1 cellular context compared by ENCODE assay signal in the genomic region with DNA sequence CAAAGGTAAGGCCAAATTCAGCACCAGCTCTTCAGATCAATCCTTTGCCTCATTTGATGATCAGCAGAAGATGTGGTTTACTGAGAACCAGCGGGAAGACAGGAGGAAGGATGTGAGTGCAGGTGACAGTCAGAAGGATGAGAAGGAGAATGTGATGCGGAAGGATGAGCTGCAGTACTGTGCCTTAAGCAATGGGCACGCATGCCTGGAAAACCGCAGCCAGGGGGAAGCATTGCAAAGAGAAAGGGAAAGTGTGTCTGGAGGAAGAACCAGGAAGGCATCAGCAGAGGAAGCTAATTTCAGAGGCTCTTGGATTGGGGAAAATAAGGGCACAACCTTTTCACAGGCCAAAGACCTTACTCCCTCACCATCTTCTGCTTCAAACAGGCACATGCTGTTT.
TF ChIP-seq lines count a peak whose summit lies in the region.

No MANE protein-coding gene starts in this region.

TF ChIP-seq in GM23338, 12 proteins besides CTCF, POLR2A, EP300 and RAD21 (continued from another document):
- TF ChIP-seq, protein P1, sequence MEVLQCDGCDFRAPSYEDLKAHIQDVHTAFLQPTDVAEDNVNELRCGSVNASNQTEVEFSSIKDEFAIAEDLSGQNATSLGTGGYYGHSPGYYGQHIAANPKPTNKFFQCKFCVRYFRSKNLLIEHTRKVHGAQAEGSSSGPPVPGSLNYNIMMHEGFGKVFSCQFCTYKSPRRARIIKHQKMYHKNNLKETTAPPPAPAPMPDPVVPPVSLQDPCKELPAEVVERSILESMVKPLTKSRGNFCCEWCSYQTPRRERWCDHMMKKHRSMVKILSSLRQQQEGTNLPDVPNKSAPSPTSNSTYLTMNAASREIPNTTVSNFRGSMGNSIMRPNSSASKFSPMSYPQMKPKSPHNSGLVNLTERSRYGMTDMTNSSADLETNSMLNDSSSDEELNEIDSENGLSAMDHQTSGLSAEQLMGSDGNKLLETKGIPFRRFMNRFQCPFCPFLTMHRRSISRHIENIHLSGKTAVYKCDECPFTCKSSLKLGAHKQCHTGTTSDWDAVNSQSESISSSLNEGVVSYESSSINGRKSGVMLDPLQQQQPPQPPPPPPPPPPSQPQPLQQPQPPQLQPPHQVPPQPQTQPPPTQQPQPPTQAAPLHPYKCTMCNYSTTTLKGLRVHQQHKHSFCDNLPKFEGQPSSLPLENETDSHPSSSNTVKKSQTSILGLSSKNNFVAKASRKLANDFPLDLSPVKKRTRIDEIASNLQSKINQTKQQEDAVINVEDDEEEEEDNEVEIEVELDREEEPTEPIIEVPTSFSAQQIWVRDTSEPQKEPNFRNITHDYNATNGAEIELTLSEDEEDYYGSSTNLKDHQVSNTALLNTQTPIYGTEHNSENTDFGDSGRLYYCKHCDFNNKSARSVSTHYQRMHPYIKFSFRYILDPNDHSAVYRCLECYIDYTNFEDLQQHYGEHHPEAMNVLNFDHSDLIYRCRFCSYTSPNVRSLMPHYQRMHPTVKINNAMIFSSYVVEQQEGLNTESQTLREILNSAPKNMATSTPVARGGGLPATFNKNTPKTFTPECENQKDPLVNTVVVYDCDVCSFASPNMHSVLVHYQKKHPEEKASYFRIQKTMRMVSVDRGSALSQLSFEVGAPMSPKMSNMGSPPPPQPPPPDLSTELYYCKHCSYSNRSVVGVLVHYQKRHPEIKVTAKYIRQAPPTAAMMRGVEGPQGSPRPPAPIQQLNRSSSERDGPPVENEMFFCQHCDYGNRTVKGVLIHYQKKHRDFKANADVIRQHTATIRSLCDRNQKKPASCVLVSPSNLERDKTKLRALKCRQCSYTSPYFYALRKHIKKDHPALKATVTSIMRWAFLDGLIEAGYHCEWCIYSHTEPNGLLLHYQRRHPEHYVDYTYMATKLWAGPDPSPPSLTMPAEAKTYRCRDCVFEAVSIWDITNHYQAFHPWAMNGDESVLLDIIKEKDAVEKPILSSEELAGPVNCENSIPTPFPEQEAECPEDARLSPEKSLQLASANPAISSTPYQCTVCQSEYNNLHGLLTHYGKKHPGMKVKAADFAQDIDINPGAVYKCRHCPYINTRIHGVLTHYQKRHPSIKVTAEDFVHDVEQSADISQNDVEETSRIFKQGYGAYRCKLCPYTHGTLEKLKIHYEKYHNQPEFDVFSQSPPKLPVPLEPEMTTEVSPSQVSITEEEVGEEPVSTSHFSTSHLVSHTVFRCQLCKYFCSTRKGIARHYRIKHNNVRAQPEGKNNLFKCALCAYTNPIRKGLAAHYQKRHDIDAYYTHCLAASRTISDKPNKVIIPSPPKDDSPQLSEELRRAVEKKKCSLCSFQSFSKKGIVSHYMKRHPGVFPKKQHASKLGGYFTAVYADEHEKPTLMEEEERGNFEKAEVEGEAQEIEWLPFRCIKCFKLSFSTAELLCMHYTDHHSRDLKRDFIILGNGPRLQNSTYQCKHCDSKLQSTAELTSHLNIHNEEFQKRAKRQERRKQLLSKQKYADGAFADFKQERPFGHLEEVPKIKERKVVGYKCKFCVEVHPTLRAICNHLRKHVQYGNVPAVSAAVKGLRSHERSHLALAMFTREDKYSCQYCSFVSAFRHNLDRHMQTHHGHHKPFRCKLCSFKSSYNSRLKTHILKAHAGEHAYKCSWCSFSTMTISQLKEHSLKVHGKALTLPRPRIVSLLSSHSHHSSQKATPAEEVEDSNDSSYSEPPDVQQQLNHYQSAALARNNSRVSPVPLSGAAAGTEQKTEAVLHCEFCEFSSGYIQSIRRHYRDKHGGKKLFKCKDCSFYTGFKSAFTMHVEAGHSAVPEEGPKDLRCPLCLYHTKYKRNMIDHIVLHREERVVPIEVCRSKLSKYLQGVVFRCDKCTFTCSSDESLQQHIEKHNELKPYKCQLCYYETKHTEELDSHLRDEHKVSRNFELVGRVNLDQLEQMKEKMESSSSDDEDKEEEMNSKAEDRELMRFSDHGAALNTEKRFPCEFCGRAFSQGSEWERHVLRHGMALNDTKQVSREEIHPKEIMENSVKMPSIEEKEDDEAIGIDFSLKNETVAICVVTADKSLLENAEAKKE (CRISPR knock-in tag; IDR thresholded peaks at IDR 0.05), result no peak
- no peak for TF ChIP-seq STAT1 (IDR thresholded peaks at IDR 0.05; ENCODE audit: unreplicated experiment)
- no peak for TF ChIP-seq NANOG (IDR thresholded peaks at IDR 0.05; ENCODE audit: borderline replicate concordance)
- TF ChIP-seq JUNB (IDR thresholded peaks at IDR 0.05; ENCODE audit: unreplicated experiment), result no peak
- TF ChIP-seq EZH2 (IDR thresholded peaks at IDR 0.05; ENCODE audit: low read depth, unreplicated experiment), result no peak
